13 cellular contexts compared by ENCODE assay signal in the genomic region with DNA sequence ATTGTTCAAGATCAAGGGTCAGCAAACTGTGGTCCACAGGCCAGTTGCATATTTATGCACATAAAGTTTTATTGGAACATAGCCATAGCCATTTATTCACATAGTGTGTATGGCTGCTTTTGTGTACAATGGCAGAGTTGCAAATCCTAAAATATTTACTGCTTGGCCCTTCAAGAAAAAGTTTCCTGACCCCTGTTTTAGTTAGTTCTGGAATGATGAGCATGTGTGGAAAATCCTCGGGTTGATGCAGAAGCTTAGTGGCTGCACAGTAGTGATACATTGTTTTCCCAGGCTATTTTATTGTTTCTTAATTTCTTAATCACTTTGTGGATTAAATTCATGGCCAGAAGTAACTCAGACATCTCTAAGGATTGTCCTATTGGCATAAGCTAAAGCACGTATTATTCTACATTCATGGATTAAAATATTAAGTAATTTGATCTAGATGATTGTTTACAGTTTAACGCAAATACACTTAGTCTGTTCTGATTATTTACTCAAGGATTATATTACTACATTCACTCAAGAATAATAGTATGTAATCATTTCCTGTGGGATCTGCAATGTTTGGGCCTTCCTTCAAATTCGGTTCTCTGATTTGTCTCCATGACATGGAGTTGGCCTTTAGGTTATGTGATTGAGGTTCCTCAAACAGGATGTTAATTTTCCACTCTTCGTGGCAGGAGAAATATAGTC. TPM values are rescaled to one million over a fixed set of nuclear protein-coding genes. Genes with fewer than 3 reads are reported as not detected.
A peak's percentile ranks its signal among the peaks of the same experiment; 100 is the strongest.
DNase-seq lines count a peak whose midpoint lies in the region; ATAC-seq and TF ChIP-seq lines count a peak whose summit lies in the region.
"Had no signal": no experiment of that assay in that cellular context is flagged by ENCODE, and none has a peak within 500 bp of the region (broad histone marks: within the 10 kb centered on the region; RNA-seq: fewer than 3 reads in every experiment).

No MANE protein-coding gene starts in this region.

- H3K79me2 ChIP-seq in mammary epithelial cell (ENCODE audit: insufficient read depth, low read length): no peaks in the 10 kb centered on the region
- no peaks in the 10 kb centered on the region for H3K79me2 ChIP-seq in parathyroid adenoma

- WGBS in mammary epithelial cell (ENCODE audit: low coverage, missing lambda C conversion rate): 62% methylated on average over 5 of the region's 5 CpGs
- 51 to 52% methylated on average over 5 of the region's 5 CpGs for WGBS in lower leg skin, 2 donors

- no peak for TF ChIP-seq POLR2A in lower leg skin (IDR thresholded peaks at IDR 0.05)

- H4K20me1 ChIP-seq in mammary epithelial cell (ENCODE audit: insufficient read depth, low read length): no peaks in the 10 kb centered on the region

- H3K27ac ChIP-seq in mammary epithelial cell (ENCODE audit: insufficient read depth, low read depth, low read length) (no peak overlapping the region), parathyroid adenoma (peak overlapping the region; percentile 80), WERI-Rb-1 (no peak overlapping the region)

- dilution Hi-C loops in mammary epithelial cell (cut with HindIII; ENCODE audit: low sequenced_read_pairs): no loop called here

- H3K9ac ChIP-seq in mammary epithelial cell (ENCODE audit: insufficient read depth, low read length) (no peak overlapping the region), parathyroid adenoma (no peak overlapping the region)

- in situ Hi-C loops in mammary epithelial cell (cut with MboI; ENCODE audit: low sequenced_read_pairs in 2 of 2): loop anchor here (5.0 to 25.0 kb wide), 2 partner anchors 178 to 667 kb away; no protein-coding TSS in a partner anchor

- H3K4me2 ChIP-seq in mammary epithelial cell (ENCODE audit: insufficient read depth, low read depth, low read length) (peak overlapping the region; percentile 56), parathyroid adenoma (ENCODE audit: low read length) (no peak overlapping the region)

- BruUV-seq in mammary epithelial cell (replicated peaks; lab: Mats Ljungman, UMichigan): no TSS peak

- H3K4me3 ChIP-seq in mammary epithelial cell (replicated peaks in 1 of 3; ENCODE audit: insufficient read depth in 1 of 3, low read depth in 2 of 3, low read length in 3 of 3): no peak overlapping the region
- H3K4me3 ChIP-seq in parathyroid adenoma (ENCODE audit: low read depth, low read length): no peak overlapping the region
- H3K4me3 ChIP-seq in WERI-Rb-1 (ENCODE audit: low read depth, low read length): no peak overlapping the region
- no peak overlapping the region for H3K4me3 ChIP-seq in lower leg skin (ENCODE audit: low read depth, poor library complexity, severe bottlenecking)

- no peak for TF ChIP-seq CTCF in mammary epithelial cell (conservative IDR thresholded peaks at IDR 0.05 in 1 of 2, IDR thresholded peaks at IDR 0.05 in 1 of 2; ENCODE audit: extremely low read depth in 1 of 2, insufficient read depth in 1 of 2, low read depth in 1 of 2, low read length in 2 of 2)
- no peak for TF ChIP-seq CTCF in parathyroid adenoma (IDR thresholded peaks at IDR 0.05)
- TF ChIP-seq CTCF in WERI-Rb-1 (IDR thresholded peaks at IDR 0.05; ENCODE audit: low read depth, low read length): no peak
- no peak for TF ChIP-seq CTCF in lower leg skin (IDR thresholded peaks at IDR 0.05)

- peak; percentile 82 for DNase-seq in DMS153 (lab: John Stamatoyannopoulos, UW)
- peak; percentile 21 for DNase-seq in NCI-H2081 treated with DMSO at 0.1 percent for 48 hours (lab: John Stamatoyannopoulos, UW)
- DNase-seq in mammary epithelial cell: no peak
- no peak for DNase-seq in WERI-Rb-1
- DNase-seq in activated naive CD4-positive, alpha-beta T cell treated with anti-CD3 and anti-CD28 coated beads, Interleukin-2, amount 50 U/mL, for 72 hours (ENCODE audit: low spot score in 2 of 2): no peak
- no peak for DNase-seq in lower leg skin (ENCODE audit: low spot score in 2 of 2)
- DNase-seq in NK-92 (lab: John Stamatoyannopoulos, UW; ENCODE audit: unreplicated experiment): no peak
- DNase-seq: activated CD4-positive, alpha-beta T cell treated with anti-CD3 and anti-CD28 coated beads, Interleukin-2, amount 50 U/mL, for 1 hour; activated gamma-delta T cell treated with Interleukin-2 at 50 U/mL for 16 hours; CD4-positive, alpha-beta memory T cell; midbrain; T-helper 1 cell had no signal

- H2AFZ ChIP-seq in mammary epithelial cell (ENCODE audit: low read depth, low read length): no peak overlapping the region
- peak overlapping the region; percentile 3 for H2AFZ ChIP-seq in parathyroid adenoma

- intact Hi-C loops in mammary epithelial cell (cut with micrococcal nuclease) (loop anchor here (10.0 kb wide), 1 partner anchor 260 kb away; no protein-coding TSS in a partner anchor), lower leg skin (cut with DNase I; ENCODE audit: low total_unique reads) (no loop called here)

- H3K27ac Mint-ChIP-seq in activated naive CD4-positive, alpha-beta T cell treated with anti-CD3 and anti-CD28 coated beads, Interleukin-2, amount 50 U/mL, for 72 hours: no peak overlapping the region
- H3K27ac Mint-ChIP-seq: CD4-positive, alpha-beta memory T cell had no signal

- CTCF ChIA-PET in mammary epithelial cell (lab: Charles Lee; ENCODE audit: low non-redundant PET): interaction anchor here (0.6 kb wide), 1 partner anchor 98 kb away, joined by 4 read pairs; no protein-coding TSS in a partner anchor

- H3K9me3 ChIP-seq in mammary epithelial cell (replicated peaks; ENCODE audit: insufficient read depth, low read length): peaks cover 14% of the 10 kb centered on the region
- no peaks in the 10 kb centered on the region for H3K9me3 ChIP-seq in parathyroid adenoma (ENCODE audit: control insufficient read depth, low read length)
- H3K9me3 ChIP-seq in WERI-Rb-1 (ENCODE audit: severe bottlenecking): peaks cover 20% of the 10 kb centered on the region

- H3K36me3 ChIP-seq in mammary epithelial cell (ENCODE audit: insufficient read depth, low read length) (no peaks in the 10 kb centered on the region), parathyroid adenoma (ENCODE audit: control insufficient read depth, insufficient read depth, low read length) (no peaks in the 10 kb centered on the region), WERI-Rb-1 (peaks cover 9% of the 10 kb centered on the region)

- peaks cover 22 to 25% of the 10 kb centered on the region in 2 donors for H3K36me3 Mint-ChIP-seq in activated naive CD4-positive, alpha-beta T cell treated with anti-CD3 and anti-CD28 coated beads, Interleukin-2, amount 50 U/mL, for 72 hours

- H3K4me1 ChIP-seq in mammary epithelial cell (ENCODE audit: insufficient read depth, low read length) (peaks cover 39% of the 10 kb centered on the region), parathyroid adenoma (peaks cover 50% of the 10 kb centered on the region)

- peaks cover 12 to 15% of the 10 kb centered on the region in 2 donors for H3K9me3 Mint-ChIP-seq in activated naive CD4-positive, alpha-beta T cell treated with anti-CD3 and anti-CD28 coated beads, Interleukin-2, amount 50 U/mL, for 72 hours

- H3K27me3 ChIP-seq in mammary epithelial cell (ENCODE audit: insufficient read depth, low read length) (peaks cover 12% of the 10 kb centered on the region), parathyroid adenoma (ENCODE audit: control insufficient read depth, insufficient read depth, low read length) (no peaks in the 10 kb centered on the region), WERI-Rb-1 (ENCODE audit: insufficient read depth, low read depth, severe bottlenecking) (no peaks in the 10 kb centered on the region)

- ATAC-seq in activated naive CD4-positive, alpha-beta T cell treated with anti-CD3 and anti-CD28 coated beads, Interleukin-2, amount 50 U/mL, for 72 hours: no peak

RNA-seq across cellular contexts. Expression of gene CRIPT, which starts 27.8 kb away (rescaled TPM):
- total RNA-seq in mammary epithelial cell: 10 to 100 TPM in 1 of 2 donors, 1 to 10 TPM in 1; 8.3 to 13.7 TPM
- polyA plus RNA-seq in mammary epithelial cell: 4.5 TPM
- polyA minus RNA-seq in mammary epithelial cell: 4.0 TPM
- 10 to 100 TPM in 1 of 2 donors, 1 to 10 TPM in 1; 7.8 to 18.0 TPM for total RNA-seq in activated naive CD4-positive, alpha-beta T cell treated with anti-CD3 and anti-CD28 coated beads, Interleukin-2, amount 50 U/mL, for 72 hours
- 10 to 100 TPM; 11.9 to 16.9 (median 14.3) TPM for total RNA-seq in lower leg skin

RNA-seq across cellular contexts. Expression of gene PIGF, which starts 28.0 kb away (rescaled TPM):
- total RNA-seq in mammary epithelial cell (10 to 100 TPM; 23.4 to 24.2 TPM), lower leg skin (10 to 100 TPM in 3 of 4 donors, 1 to 10 TPM in 1; 7.9 to 17.4 (median 12.9) TPM)
- polyA plus RNA-seq in mammary epithelial cell: 23.3 TPM
- 35.3 TPM for polyA minus RNA-seq in mammary epithelial cell
- 10 to 100 TPM; 23.0 to 33.6 TPM for total RNA-seq in activated naive CD4-positive, alpha-beta T cell treated with anti-CD3 and anti-CD28 coated beads, Interleukin-2, amount 50 U/mL, for 72 hours

RNA-seq across cellular contexts. Expression of gene SOCS5, which starts 54.3 kb away (rescaled TPM):
- total RNA-seq in mammary epithelial cell (10 to 100 TPM in 1 of 2 donors, 1 to 10 TPM in 1; 9.3 to 21.5 TPM), lower leg skin (10 to 100 TPM; 12.9 to 22.6 (median 15.2) TPM)
- 6.7 TPM for polyA plus RNA-seq in mammary epithelial cell
- 14.8 TPM for polyA minus RNA-seq in mammary epithelial cell
- 10 to 100 TPM in 1 of 2 donors, 1 to 10 TPM in 1; 6.0 to 15.6 TPM for total RNA-seq in activated naive CD4-positive, alpha-beta T cell treated with anti-CD3 and anti-CD28 coated beads, Interleukin-2, amount 50 U/mL, for 72 hours

Comparison
In these comparisons a context has a peak if more than half of its experiments do, and no peak if none do; other contexts are left out.
1. DNase-seq: peak in DMS153 (single experiment) and NCI-H2081 treated with DMSO at 0.1 percent for 48 hours (single experiment); none in mammary epithelial cell (single experiment), WERI-Rb-1 (single experiment), activated naive CD4-positive, alpha-beta T cell treated with anti-CD3 and anti-CD28 coated beads, Interleukin-2, amount 50 U/mL, for 72 hours (0 of 2), lower leg skin (0 of 2) and NK-92 (single experiment).